Comparison of ENCODE assay signal across 1 cellular context in genomic region chr14:103354141-103354540, GRCh38.
TF ChIP-seq lines count a peak whose summit lies in the region.

No MANE protein-coding gene starts in this region.

TF ChIP-seq in HEK293, 187 proteins besides CTCF, POLR2A, EP300 and RAD21:
- no peak for TF ChIP-seq PRDM10 (tag by site-specific recombination; IDR thresholded peaks at IDR 0.05)
- no peak for TF ChIP-seq GFI1B (tag by site-specific recombination; IDR thresholded peaks at IDR 0.05)
- TF ChIP-seq ZNF274 (IDR thresholded peaks at IDR 0.05; ENCODE audit: low read length), result no peak
- TF ChIP-seq ZNF274 (tag by site-specific recombination; IDR thresholded peaks at IDR 0.05; ENCODE audit: borderline replicate concordance), result 0 out of 2 replicates have a peak, but pooled peaks have one; percentile 23
